ENCODE assay signal across 8 cellular contexts in genomic region chr17:69581061-69581955, GRCh38.
DNase-seq lines count a peak whose midpoint lies in the region; ATAC-seq and TF ChIP-seq lines count a peak whose summit lies in the region.

No MANE protein-coding gene starts in this region.

- no peak for TF ChIP-seq POLR2A in breast epithelium (IDR thresholded peaks at IDR 0.05)

- 74% methylated on average over 14 of the region's 18 CpGs for WGBS in mammary epithelial cell (ENCODE audit: low coverage, missing lambda C conversion rate)

- H4K20me1 ChIP-seq in mammary epithelial cell (ENCODE audit: insufficient read depth, low read length), result no peaks in the 10 kb centered on the region

- CTCF ChIA-PET in mammary epithelial cell (lab: Charles Lee; ENCODE audit: low non-redundant PET), result no interaction called here
- CTCF ChIA-PET in activated CD4-positive, alpha-beta memory T cell treated with anti-CD3 and anti-CD28 coated beads for 36 hours (lab: Charles Lee), result interaction anchor here (1.8 kb wide), 1 partner anchor 13 kb away, joined by 5 read pairs; no protein-coding TSS in a partner anchor

- intact Hi-C loops in breast epithelium (cut with DNase I; ENCODE audit: low total_unique reads) (no loop called here), mammary epithelial cell (cut with micrococcal nuclease) (no loop called here)
- intact Hi-C loops in activated CD4-positive, alpha-beta memory T cell treated with anti-CD3 and anti-CD28 coated beads for 36 hours (cut with micrococcal nuclease), result no loop called here

- no peak overlapping the region for H3K4me2 ChIP-seq in mammary epithelial cell (ENCODE audit: insufficient read depth, low read depth, low read length)

- peaks cover 6% of the 10 kb centered on the region for H3K4me1 Mint-ChIP-seq in activated CD4-positive, alpha-beta memory T cell treated with anti-CD3 and anti-CD28 coated beads for 36 hours (ENCODE audit: low read depth)

- H3K27ac Mint-ChIP-seq in activated CD4-positive, alpha-beta memory T cell treated with anti-CD3 and anti-CD28 coated beads for 36 hours, result no peak overlapping the region

- H3K27me3 ChIP-seq in breast epithelium, result peaks cover 0 to 3% of the 10 kb centered on the region in 2 donors
- H3K27me3 ChIP-seq in mammary epithelial cell (ENCODE audit: insufficient read depth, low read length), result no peaks in the 10 kb centered on the region
- no peaks in the 10 kb centered on the region for H3K27me3 ChIP-seq in rectal smooth muscle tissue (ENCODE audit: control insufficient read depth, insufficient read depth, low read length)

- no peak for DNase-seq in breast epithelium (ENCODE audit: low spot score in 2 of 2)
- no peak for DNase-seq in mammary epithelial cell
- peak; percentile 13 for DNase-seq in activated CD4-positive, alpha-beta memory T cell treated with anti-CD3 and anti-CD28 coated beads for 36 hours
- DNase-seq in NCI-H1105 (lab: John Stamatoyannopoulos, UW), result no peak
- no peak for DNase-seq in left lobe of liver (ENCODE audit: low spot score)
- no peak for DNase-seq in SHP77 treated with DMSO at 0.1 percent for 48 hours (lab: John Stamatoyannopoulos, UW)

- peak overlapping the region in 1 of 2 donors; percentile 14 for H3K27ac ChIP-seq in breast epithelium
- no peak overlapping the region for H3K27ac ChIP-seq in mammary epithelial cell (ENCODE audit: insufficient read depth, low read depth, low read length)
- H3K27ac ChIP-seq in rectal smooth muscle tissue (ENCODE audit: low read depth, low read length), result no peak overlapping the region

- H3K27me3 Mint-ChIP-seq in activated CD4-positive, alpha-beta memory T cell treated with anti-CD3 and anti-CD28 coated beads for 36 hours, result peaks cover 7% of the 10 kb centered on the region

- no peak overlapping the region for H2AFZ ChIP-seq in mammary epithelial cell (ENCODE audit: low read depth, low read length)

- POLR2A ChIA-PET in activated CD4-positive, alpha-beta memory T cell treated with anti-CD3 and anti-CD28 coated beads for 36 hours (lab: Charles Lee), result no interaction called here

- H3K9me3 ChIP-seq in breast epithelium (no peaks in the 10 kb centered on the region), mammary epithelial cell (replicated peaks; ENCODE audit: insufficient read depth, low read length) (no peaks in the 10 kb centered on the region)

- H3K4me1 ChIP-seq in breast epithelium, result no peaks in the 10 kb centered on the region
- no peaks in the 10 kb centered on the region for H3K4me1 ChIP-seq in mammary epithelial cell (ENCODE audit: insufficient read depth, low read length)
- no peaks in the 10 kb centered on the region for H3K4me1 ChIP-seq in rectal smooth muscle tissue (ENCODE audit: control insufficient read depth, insufficient read depth, low read length)

- H3K4me3 Mint-ChIP-seq in activated CD4-positive, alpha-beta memory T cell treated with anti-CD3 and anti-CD28 coated beads for 36 hours, result peak overlapping the region; percentile 53

- ATAC-seq in HG03039 (IDR thresholded peaks at IDR 0.05; ENCODE audit: unreplicated experiment) (peak; percentile 68), left lobe of liver (no peak)

- in situ Hi-C loops in mammary epithelial cell (cut with MboI; ENCODE audit: low sequenced_read_pairs in 2 of 2), result no loop called here

- H3K9ac ChIP-seq in mammary epithelial cell (ENCODE audit: insufficient read depth, low read length), result no peak overlapping the region
- H3K9ac ChIP-seq in rectal smooth muscle tissue (ENCODE audit: low read length), result no peak overlapping the region

- no peaks in the 10 kb centered on the region for H3K79me2 ChIP-seq in mammary epithelial cell (ENCODE audit: insufficient read depth, low read length)

- dilution Hi-C loops in mammary epithelial cell (cut with HindIII; ENCODE audit: low sequenced_read_pairs), result no loop called here

- H3K4me3 ChIP-seq in breast epithelium (peak overlapping the region in 2 of 3 donors; percentile 10 to 42), mammary epithelial cell (replicated peaks in 1 of 3; ENCODE audit: insufficient read depth in 1 of 3, low read depth in 2 of 3, low read length in 3 of 3) (no peak overlapping the region), rectal smooth muscle tissue (ENCODE audit: low read length) (peak overlapping the region; percentile 39)

- H3K36me3 ChIP-seq in breast epithelium, result no peaks in the 10 kb centered on the region
- no peaks in the 10 kb centered on the region for H3K36me3 ChIP-seq in mammary epithelial cell (ENCODE audit: insufficient read depth, low read length)
- no peaks in the 10 kb centered on the region for H3K36me3 ChIP-seq in rectal smooth muscle tissue (ENCODE audit: control insufficient read depth, insufficient read depth, low read length)

- BruUV-seq in mammary epithelial cell (replicated peaks; lab: Mats Ljungman, UMichigan), result no TSS peak

- no peaks in the 10 kb centered on the region for H3K36me3 Mint-ChIP-seq in activated CD4-positive, alpha-beta memory T cell treated with anti-CD3 and anti-CD28 coated beads for 36 hours

- H3K9me3 Mint-ChIP-seq in activated CD4-positive, alpha-beta memory T cell treated with anti-CD3 and anti-CD28 coated beads for 36 hours, result no peaks in the 10 kb centered on the region

- no peak for TF ChIP-seq CTCF in breast epithelium (IDR thresholded peaks at IDR 0.05)
- TF ChIP-seq CTCF in mammary epithelial cell (conservative IDR thresholded peaks at IDR 0.05 in 1 of 2, IDR thresholded peaks at IDR 0.05 in 1 of 2; ENCODE audit: extremely low read depth in 1 of 2, insufficient read depth in 1 of 2, low read depth in 1 of 2, low read length in 2 of 2), result no peak

Comparison
In these comparisons a context has a peak if more than half of its experiments do, and no peak if none do; other contexts are left out.
1. H3K4me3 ChIP-seq: peak in breast epithelium (2 of 3) and rectal smooth muscle tissue (single experiment); none in mammary epithelial cell (0 of 3).